ENCODE assay signal across 8 cellular contexts in the genomic region with DNA sequence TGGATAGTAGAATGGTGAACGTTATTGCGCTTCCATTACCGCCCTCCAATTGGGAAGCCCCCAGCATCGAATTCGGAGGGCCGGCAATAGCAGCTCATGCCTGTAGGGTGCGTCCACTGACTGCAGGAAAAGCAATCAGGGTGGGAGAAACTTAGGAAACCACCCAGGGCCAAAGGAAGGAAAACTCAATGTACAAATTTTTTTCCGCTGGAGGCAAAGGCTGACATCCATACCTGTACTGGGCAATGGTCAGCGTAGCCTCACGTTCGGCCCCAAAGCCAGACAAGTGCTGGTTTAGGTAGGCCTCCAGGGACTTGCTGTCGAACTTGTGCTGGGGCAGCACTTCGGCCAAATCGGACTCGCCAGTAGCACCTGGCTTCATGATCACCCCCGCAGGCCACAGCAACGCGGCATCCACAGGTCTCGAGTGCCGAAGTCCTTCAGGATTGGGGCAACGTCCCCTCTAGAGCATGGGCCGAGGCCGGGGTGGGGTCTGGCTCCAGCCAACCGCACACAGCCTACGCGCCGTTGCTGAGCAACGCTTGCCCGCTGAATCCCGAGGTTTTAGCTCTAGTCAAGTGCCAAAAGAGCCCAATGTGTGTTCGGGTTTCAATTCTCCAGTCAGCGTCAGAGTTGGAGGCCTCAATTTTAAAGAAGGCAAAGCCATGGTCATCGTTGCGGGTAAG. TPM values are rescaled to one million over a fixed set of nuclear protein-coding genes. Genes with fewer than 3 reads are reported as not detected.
DNase-seq lines count a peak whose midpoint lies in the region; ATAC-seq, FAIRE-seq and TF ChIP-seq lines count a peak whose summit lies in the region.

A gene with protein sequence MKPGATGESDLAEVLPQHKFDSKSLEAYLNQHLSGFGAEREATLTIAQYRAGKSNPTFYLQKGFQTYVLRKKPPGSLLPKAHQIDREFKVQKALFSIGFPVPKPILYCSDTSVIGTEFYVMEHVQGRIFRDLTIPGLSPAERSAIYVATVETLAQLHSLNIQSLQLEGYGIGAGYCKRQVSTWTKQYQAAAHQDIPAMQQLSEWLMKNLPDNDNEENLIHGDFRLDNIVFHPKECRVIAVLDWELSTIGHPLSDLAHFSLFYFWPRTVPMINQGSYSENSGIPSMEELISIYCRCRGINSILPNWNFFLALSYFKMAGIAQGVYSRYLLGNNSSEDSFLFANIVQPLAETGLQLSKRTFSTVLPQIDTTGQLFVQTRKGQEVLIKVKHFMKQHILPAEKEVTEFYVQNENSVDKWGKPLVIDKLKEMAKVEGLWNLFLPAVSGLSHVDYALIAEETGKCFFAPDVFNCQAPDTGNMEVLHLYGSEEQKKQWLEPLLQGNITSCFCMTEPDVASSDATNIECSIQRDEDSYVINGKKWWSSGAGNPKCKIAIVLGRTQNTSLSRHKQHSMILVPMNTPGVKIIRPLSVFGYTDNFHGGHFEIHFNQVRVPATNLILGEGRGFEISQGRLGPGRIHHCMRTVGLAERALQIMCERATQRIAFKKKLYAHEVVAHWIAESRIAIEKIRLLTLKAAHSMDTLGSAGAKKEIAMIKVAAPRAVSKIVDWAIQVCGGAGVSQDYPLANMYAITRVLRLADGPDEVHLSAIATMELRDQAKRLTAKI (minus strand): TSS at position 440 of the 686 bp plus-strand sequence. CDS start 58 bp downstream, at position 382.

- H3K27ac Mint-ChIP-seq in astrocyte (ENCODE audit: unreplicated experiment) = peak within 1 kb of the TSS; percentile 89

- H3K9me3 ChIP-seq in HAP-1 (no peaks in the 10 kb centered on the region), astrocyte (ENCODE audit: insufficient read depth, low read depth, low read length) (no peaks in the 10 kb centered on the region)

- ATAC-seq in left ventricle myocardium superior = peak; percentile 84

- H3K27me3 ChIP-seq in HAP-1 (ENCODE audit: low read depth) (no peaks in the 10 kb centered on the region), astrocyte (ENCODE audit: insufficient read depth, low read length) (no peaks in the 10 kb centered on the region)

- H3K79me2 ChIP-seq in astrocyte (ENCODE audit: insufficient read depth, low read length) = peaks cover 68% of the 10 kb centered on the region

- peak within 1 kb of the TSS; percentile 97 for H3K4me2 ChIP-seq in astrocyte (ENCODE audit: low read length)

- peak within 1 kb of the TSS; percentile 95 for H3K9ac ChIP-seq in astrocyte (ENCODE audit: low read length)

- DNase-seq in NCI-H1417 (lab: John Stamatoyannopoulos, UW) = peak; percentile 69 to 85 (median 80)
- DNase-seq in NCI-H1417 treated with DMSO at 0.1 percent for 48 hours (lab: John Stamatoyannopoulos, UW) = no peak
- DNase-seq in HAP-1 (ENCODE audit: low spot score in 2 of 2) = peak; percentile 78 to 79
- no peak for DNase-seq in LNCaP clone FGC (ENCODE audit: low read depth)
- DNase-seq in SK-MEL-5 (ENCODE audit: low read depth, low spot score) = peak; percentile 71
- peak; percentile 75 for DNase-seq in astrocyte (ENCODE audit: low read depth)
- peak; percentile 84 for DNase-seq in left ventricle myocardium superior
- DNase-seq in posterior vena cava (ENCODE audit: low spot score) = peak; percentile 92

- no peaks in the 10 kb centered on the region for H3K27me3 Mint-ChIP-seq in astrocyte (ENCODE audit: low read depth, unreplicated experiment)

- H3K4me1 Mint-ChIP-seq in astrocyte (ENCODE audit: low read depth, unreplicated experiment) = peaks cover 16% of the 10 kb centered on the region

- in situ Hi-C loops in HAP-1 (cut with MboI; ENCODE audit: low sequenced_read_pairs) = no loop called here
- in situ Hi-C loops in SK-MEL-5 (cut with HindIII; ENCODE audit: low pct_unique_long_range_greater_than_20kb, low sequenced_read_pairs) = no loop called here

- H4K20me1 ChIP-seq in astrocyte (ENCODE audit: insufficient read depth, low read length) = peaks cover 19% of the 10 kb centered on the region

- H3K36me3 ChIP-seq in HAP-1 (replicated peaks) = no peaks in the 10 kb centered on the region
- H3K36me3 ChIP-seq in astrocyte (ENCODE audit: insufficient read depth, low read length) = no peaks in the 10 kb centered on the region

- no peak for FAIRE-seq in astrocyte (lab: Jason Lieb, UNC)

- H3K27ac ChIP-seq in astrocyte (ENCODE audit: low read depth, low read length) = peak within 1 kb of the TSS; percentile 91

- peaks cover 2% of the 10 kb centered on the region for H3K36me3 Mint-ChIP-seq in astrocyte (ENCODE audit: low read depth, unreplicated experiment)

- peak within 1 kb of the TSS; percentile 82 for H3K4me3 ChIP-seq in HAP-1
- H3K4me3 ChIP-seq in LNCaP clone FGC (ENCODE audit: low read depth, low read length) = peak within 1 kb of the TSS; percentile 76
- peak within 1 kb of the TSS; percentile 96 for H3K4me3 ChIP-seq in astrocyte (ENCODE audit: insufficient read depth, low read depth, low read length)

- TF ChIP-seq CTCF in LNCaP clone FGC (IDR thresholded peaks at IDR 0.05; ENCODE audit: control insufficient read depth, extremely low read depth, insufficient read depth) (peak; percentile 34; the same call in 1 of the 2 replicates), astrocyte (IDR thresholded peaks at IDR 0.05; ENCODE audit: insufficient read depth, low read depth, low read length) (peak; percentile 65)

- H3K4me3 Mint-ChIP-seq in astrocyte (ENCODE audit: unreplicated experiment) = peak within 1 kb of the TSS; percentile 95

- intact Hi-C loops in left ventricle myocardium superior (cut with micrococcal nuclease) (no loop called here), posterior vena cava (cut with DNase I) (no loop called here)

- H2AFZ ChIP-seq in astrocyte (ENCODE audit: low read depth, low read length) = peak within 1 kb of the TSS; percentile 97

- H3K4me1 ChIP-seq in HAP-1 = peaks cover 8% of the 10 kb centered on the region
- peaks cover 12% of the 10 kb centered on the region for H3K4me1 ChIP-seq in astrocyte (ENCODE audit: insufficient read depth, low read length)

- no peaks in the 10 kb centered on the region for H3K9me3 Mint-ChIP-seq in astrocyte (ENCODE audit: unreplicated experiment)

RNA-seq across cellular contexts. Expression of the gene that starts here (rescaled TPM):
- 14.6 and 16.9 TPM in 2 replicates for total RNA-seq in SK-MEL-5 (2014; rRNA removed; shearing (Covaris generic))
- polyA plus RNA-seq in SK-MEL-5 (2015; cell fraction: cytosol; rRNA removed) = 4.6 and 5.6 TPM in 2 replicates
- 202 and 226 TPM in 2 replicates for polyA plus RNA-seq in SK-MEL-5 (2015; cell fraction: nucleus; rRNA removed)
- total RNA-seq in astrocyte = 13.0 and 14.4 TPM in 2 replicates
- 16.8 TPM for total RNA-seq in left ventricle myocardium superior
- 10 to 100 TPM; 17.1 to 18.6 TPM for total RNA-seq in posterior vena cava

Comparison
In these comparisons a context has a peak if more than half of its experiments do, and no peak if none do; other contexts are left out.
1. DNase-seq: peak in NCI-H1417 (3 of 3), HAP-1 (2 of 2), SK-MEL-5 (single experiment), astrocyte (single experiment), left ventricle myocardium superior (single experiment) and posterior vena cava (single experiment); none in NCI-H1417 treated with DMSO at 0.1 percent for 48 hours (single experiment) and LNCaP clone FGC (single experiment).
2. Peak in every context shown above with its lines, with median percentiles within 50 percentile points of each other: H3K4me3 ChIP-seq.